ENCODE assay signal across 1 cellular context in the genomic region with DNA sequence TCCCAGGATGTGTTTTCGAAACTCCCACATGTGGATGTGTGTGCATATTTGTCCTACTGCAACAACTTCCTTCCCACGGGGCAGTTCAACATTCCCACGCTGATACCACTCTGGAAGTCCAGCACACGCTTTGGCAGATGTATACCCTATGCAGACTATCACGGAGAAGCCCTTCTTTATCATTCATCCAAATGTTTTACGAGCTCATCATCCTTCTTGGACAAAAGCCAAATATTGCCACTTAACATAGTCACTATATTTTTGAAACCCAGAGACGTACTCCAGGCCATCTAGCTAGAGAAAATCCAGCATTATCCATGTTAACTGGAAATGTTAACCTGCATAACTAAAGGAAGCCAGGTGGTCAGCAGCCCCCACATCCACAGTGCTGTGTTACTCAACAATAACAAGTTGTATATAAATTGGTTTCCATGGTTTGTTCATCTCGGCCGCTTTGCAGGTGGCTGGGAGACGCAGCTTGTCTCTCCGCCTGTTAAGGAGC.
TF ChIP-seq lines count a peak whose summit lies in the region.

No MANE protein-coding gene starts in this region.

TF ChIP-seq in H1, 55 proteins besides CTCF, POLR2A, EP300 and RAD21:
- no peak for TF ChIP-seq CREB1 (IDR thresholded peaks at IDR 0.05)
- no peak for TF ChIP-seq SP4 (IDR thresholded peaks at IDR 0.05; ENCODE audit: low read length)
- TF ChIP-seq TCF12 (IDR thresholded peaks at IDR 0.05; ENCODE audit: low read depth, low read length) = 0 out of 2 replicates have a peak, but pooled peaks have one; percentile 20
- no peak for TF ChIP-seq KDM4A (IDR thresholded peaks at IDR 0.05; ENCODE audit: low read depth, low read length, severe bottlenecking)
- no peak for TF ChIP-seq CBX8 (IDR thresholded peaks at IDR 0.05; ENCODE audit: borderline replicate concordance, low read depth, low read length)
- no peak for TF ChIP-seq RXRA (IDR thresholded peaks at IDR 0.05; ENCODE audit: insufficient read depth, low read depth, low read length)
- TF ChIP-seq MAX (IDR thresholded peaks at IDR 0.05) = no peak
